11 cellular contexts compared by ENCODE assay signal in the genomic region with DNA sequence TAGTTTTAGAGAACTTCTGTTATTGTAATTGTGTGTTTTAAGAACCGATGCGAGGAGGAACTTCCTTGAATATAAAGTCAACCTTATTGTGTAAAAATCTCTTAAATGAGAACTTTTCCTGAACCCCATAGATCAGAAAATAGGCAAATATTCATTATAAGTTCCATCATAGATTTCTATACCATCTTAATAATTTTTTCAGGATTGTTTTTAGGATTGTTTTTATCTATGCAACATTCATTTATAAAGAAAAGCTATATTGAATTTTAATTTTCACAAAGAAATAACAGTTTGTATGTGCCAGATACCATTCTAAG. TPM values are rescaled to one million over a fixed set of nuclear protein-coding genes. Genes with fewer than 3 reads are reported as not detected.
DNase-seq lines count a peak whose midpoint lies in the region; ATAC-seq and TF ChIP-seq lines count a peak whose summit lies in the region.
"Had no signal": no experiment of that assay in that cellular context is flagged by ENCODE, and none has a peak within 500 bp of the region (broad histone marks: within the 10 kb centered on the region; RNA-seq: fewer than 3 reads in every experiment).

No MANE protein-coding gene starts in this region.

- POLR2A ChIA-PET in SK-N-SH (lab: Yijun Ruan, JAX) (no interaction called here), HEK293T (lab: Yijun Ruan, JAX) (interaction anchor here (0.8 to 1.8 kb wide), 3 partner anchors 48 to 302 kb away, joined by 3 to 6 read pairs (median 5); a partner anchor contains a TSS)

- peaks cover 9 to 24% of the 10 kb centered on the region in 2 experiments for H3K4me1 ChIP-seq in SK-N-SH (ENCODE audit: control insufficient read depth in 1 of 2, insufficient read depth in 2 of 2, low read depth in 1 of 2, low read length in 1 of 2)

- no peak for TF ChIP-seq CTCF in SK-N-SH (IDR thresholded peaks at IDR 0.05)

- no peak for TF ChIP-seq EP300 in SK-N-SH (IDR thresholded peaks at IDR 0.05; ENCODE audit: borderline replicate concordance in 1 of 2, low read depth in 1 of 2, low read length in 1 of 2)

- peaks cover 12% of the 10 kb centered on the region for H3F3A ChIP-seq in SK-N-SH (replicated peaks; ENCODE audit: insufficient read depth)

- H3K4me2 ChIP-seq in SK-N-SH = 0 out of 2 replicates have a peak overlapping the region, but pooled peaks have one; percentile 72

- DNase-seq in SK-N-SH = no peak
- DNase-seq in activated naive CD8-positive, alpha-beta T cell treated with anti-CD3 and anti-CD28 coated beads, Interleukin-2, amount 50 U/mL, for 24 hours = no peak
- no peak for DNase-seq in natural killer cell treated with Interleukin-12 subunit alpha and Interleukin-12 subunit beta and Interleukin-15 and Interleukin-18, amount 100 ng/mL, for 72 hours (ENCODE audit: low spot score)
- no peak for DNase-seq in inferior parietal cortex (ENCODE audit: extremely low spot score)
- DNase-seq in HEK293T (ENCODE audit: extremely low spot score) = no peak
- DNase-seq: 8988T, T1000 had no signal

- H3K4me1 Mint-ChIP-seq in IgD-negative memory B cell = peaks cover 18 to 30% (median 24%) of the 10 kb centered on the region in 3 donors
- peaks cover 65% of the 10 kb centered on the region for H3K4me1 Mint-ChIP-seq in activated naive CD8-positive, alpha-beta T cell treated with anti-CD3 and anti-CD28 coated beads, Interleukin-2, amount 50 U/mL, for 24 hours
- H3K4me1 Mint-ChIP-seq in natural killer cell treated with Interleukin-12 subunit alpha and Interleukin-12 subunit beta and Interleukin-15 and Interleukin-18, amount 100 ng/mL, for 72 hours (ENCODE audit: low read depth in 2 of 2) = peaks cover 28 to 42% of the 10 kb centered on the region in 2 donors

- CTCF ChIA-PET in SK-N-SH (lab: Yijun Ruan, JAX) (interaction anchor here (0.6 to 4.0 kb wide), 18 partner anchors 10 to 576 kb away, joined by 3 to 34 read pairs (median 4); a partner anchor contains a TSS), HEK293T (lab: Yijun Ruan, JAX) (interaction anchor here (0.6 to 1.5 kb wide), 7 partner anchors 11 to 551 kb away, joined by 3 to 5 read pairs (median 3); no protein-coding TSS in a partner anchor)

- H3K9me2 ChIP-seq in SK-N-SH = no peaks in the 10 kb centered on the region

- H3K36me3 Mint-ChIP-seq in IgD-negative memory B cell = no peaks in the 10 kb centered on the region
- H3K36me3 Mint-ChIP-seq in activated naive CD8-positive, alpha-beta T cell treated with anti-CD3 and anti-CD28 coated beads, Interleukin-2, amount 50 U/mL, for 24 hours (ENCODE audit: low read depth) = peaks cover 27% of the 10 kb centered on the region
- H3K36me3 Mint-ChIP-seq in natural killer cell treated with Interleukin-12 subunit alpha and Interleukin-12 subunit beta and Interleukin-15 and Interleukin-18, amount 100 ng/mL, for 72 hours = peaks cover 24% of the 10 kb centered on the region

- no peaks in the 10 kb centered on the region for H3K27me3 Mint-ChIP-seq in IgD-negative memory B cell
- H3K27me3 Mint-ChIP-seq in activated naive CD8-positive, alpha-beta T cell treated with anti-CD3 and anti-CD28 coated beads, Interleukin-2, amount 50 U/mL, for 24 hours = no peaks in the 10 kb centered on the region
- no peaks in the 10 kb centered on the region for H3K27me3 Mint-ChIP-seq in natural killer cell treated with Interleukin-12 subunit alpha and Interleukin-12 subunit beta and Interleukin-15 and Interleukin-18, amount 100 ng/mL, for 72 hours

- H3K9ac ChIP-seq in SK-N-SH = no peak overlapping the region; the same call in 1 of the 2 replicates

- peak overlapping the region in 1 of 2 experiments; percentile 16; a peak in 1 of 4 replicates for H3K4me3 ChIP-seq in SK-N-SH (ENCODE audit: low read depth in 2 of 2, low read length in 1 of 2)
- H3K4me3 ChIP-seq: coronary artery had no signal

- H2AFZ ChIP-seq in SK-N-SH (ENCODE audit: low read depth) = peak overlapping the region; percentile 79

- ATAC-seq in SK-N-SH treated with all-trans-retinoic acid at 6 μM for 48 hours (no peak), HG02798 (IDR thresholded peaks at IDR 0.05; ENCODE audit: poor library complexity, unreplicated experiment) (no peak)
- no peak for ATAC-seq in activated naive CD8-positive, alpha-beta T cell treated with anti-CD3 and anti-CD28 coated beads, Interleukin-2, amount 50 U/mL, for 24 hours
- ATAC-seq in natural killer cell treated with Interleukin-12 subunit alpha and Interleukin-12 subunit beta and Interleukin-15 and Interleukin-18, amount 100 ng/mL, for 72 hours = no peak

- H3K79me2 ChIP-seq in SK-N-SH (ENCODE audit: insufficient read depth) = peaks cover 34% of the 10 kb centered on the region

- peaks cover 18 to 20% of the 10 kb centered on the region in 2 experiments for H3K36me3 ChIP-seq in SK-N-SH (replicated peaks in 1 of 2; ENCODE audit: control insufficient read depth in 1 of 2, insufficient read depth in 2 of 2, low read length in 1 of 2)

- no peaks in the 10 kb centered on the region for H3K9me3 ChIP-seq in SK-N-SH

- H3K27ac Mint-ChIP-seq in IgD-negative memory B cell = peak overlapping the region in 2 of 3 donors; percentile 9 to 11
- peak overlapping the region; percentile 96 for H3K27ac Mint-ChIP-seq in activated naive CD8-positive, alpha-beta T cell treated with anti-CD3 and anti-CD28 coated beads, Interleukin-2, amount 50 U/mL, for 24 hours
- H3K27ac Mint-ChIP-seq in natural killer cell treated with Interleukin-12 subunit alpha and Interleukin-12 subunit beta and Interleukin-15 and Interleukin-18, amount 100 ng/mL, for 72 hours = peak overlapping the region; percentile 85 to 95

- peak overlapping the region in 3 of 4 donors; percentile 6 to 68 (median 26) for H3K4me3 Mint-ChIP-seq in IgD-negative memory B cell
- H3K4me3 Mint-ChIP-seq in activated naive CD8-positive, alpha-beta T cell treated with anti-CD3 and anti-CD28 coated beads, Interleukin-2, amount 50 U/mL, for 24 hours = peak overlapping the region; percentile 89
- peak overlapping the region; percentile 49 for H3K4me3 Mint-ChIP-seq in natural killer cell treated with Interleukin-12 subunit alpha and Interleukin-12 subunit beta and Interleukin-15 and Interleukin-18, amount 100 ng/mL, for 72 hours

- WGBS in SK-N-SH (ENCODE audit: low lambda C conversion rate) = 14% methylated on average over 2 of the region's 2 CpGs

- peak overlapping the region; percentile 3 to 93; a peak in 2 of 4 replicates for H3K27ac ChIP-seq in SK-N-SH (ENCODE audit: low read depth in 2 of 2, low read length in 1 of 2)
- H3K27ac ChIP-seq: coronary artery had no signal

- H4K20me1 ChIP-seq in SK-N-SH (ENCODE audit: insufficient read depth) = peaks cover 24% of the 10 kb centered on the region

- TF ChIP-seq RAD21 in SK-N-SH (IDR thresholded peaks at IDR 0.05; ENCODE audit: low read length) = no peak

- peaks cover 0 to 3% (median 1%) of the 10 kb centered on the region in 3 donors for H3K9me3 Mint-ChIP-seq in IgD-negative memory B cell
- no peaks in the 10 kb centered on the region for H3K9me3 Mint-ChIP-seq in activated naive CD8-positive, alpha-beta T cell treated with anti-CD3 and anti-CD28 coated beads, Interleukin-2, amount 50 U/mL, for 24 hours
- no peaks in the 10 kb centered on the region for H3K9me3 Mint-ChIP-seq in natural killer cell treated with Interleukin-12 subunit alpha and Interleukin-12 subunit beta and Interleukin-15 and Interleukin-18, amount 100 ng/mL, for 72 hours

- no peaks in the 10 kb centered on the region for H3K27me3 ChIP-seq in SK-N-SH (ENCODE audit: insufficient read depth)

TF ChIP-seq in SK-N-SH, 30 proteins besides CTCF, POLR2A, EP300 and RAD21 (continues in another document):
- no peak for TF ChIP-seq MXI1 (IDR thresholded peaks at IDR 0.05; ENCODE audit: low read depth, low read length)
- TF ChIP-seq GABPA (IDR thresholded peaks at IDR 0.05; ENCODE audit: low read depth) = no peak
- TF ChIP-seq, protein P1, sequence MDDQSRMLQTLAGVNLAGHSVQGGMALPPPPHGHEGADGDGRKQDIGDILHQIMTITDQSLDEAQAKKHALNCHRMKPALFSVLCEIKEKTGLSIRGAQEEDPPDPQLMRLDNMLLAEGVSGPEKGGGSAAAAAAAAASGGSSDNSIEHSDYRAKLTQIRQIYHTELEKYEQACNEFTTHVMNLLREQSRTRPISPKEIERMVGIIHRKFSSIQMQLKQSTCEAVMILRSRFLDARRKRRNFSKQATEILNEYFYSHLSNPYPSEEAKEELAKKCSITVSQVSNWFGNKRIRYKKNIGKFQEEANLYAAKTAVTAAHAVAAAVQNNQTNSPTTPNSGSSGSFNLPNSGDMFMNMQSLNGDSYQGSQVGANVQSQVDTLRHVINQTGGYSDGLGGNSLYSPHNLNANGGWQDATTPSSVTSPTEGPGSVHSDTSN (IDR thresholded peaks at IDR 0.05) = no peak

TF ChIP-seq in SK-N-SH treated with all-trans-retinoic acid at 6 μM for 48 hours, 23 proteins besides CTCF, POLR2A, EP300 and RAD21 (continues in another document):
- TF ChIP-seq ESRRG (CRISPR knock-in tag; IDR thresholded peaks at IDR 0.05) (no peak), ZNF70 (CRISPR knock-in tag; IDR thresholded peaks at IDR 0.05) (no peak), TOX (CRISPR knock-in tag; IDR thresholded peaks at IDR 0.05; ENCODE audit: borderline replicate concordance) (no peak)

TF ChIP-seq in HEK293T, 16 proteins besides CTCF, POLR2A, EP300 and RAD21:
- TF ChIP-seq ELF4 (IDR thresholded peaks at IDR 0.05) = no peak
- no peak for TF ChIP-seq BHLHE40 (IDR thresholded peaks at IDR 0.05; ENCODE audit: borderline replicate concordance)
- TF ChIP-seq SP1 (IDR thresholded peaks at IDR 0.05) = no peak
- no peak for TF ChIP-seq SUZ12 (IDR thresholded peaks at IDR 0.05)
- no peak for TF ChIP-seq L3MBTL2 (conservative IDR thresholded peaks at IDR 0.05)
- no peak for TF ChIP-seq ZNF384 (IDR thresholded peaks at IDR 0.05)
- no peak for TF ChIP-seq CTBP1 (IDR thresholded peaks at IDR 0.05; ENCODE audit: borderline replicate concordance)
- no peak for TF ChIP-seq FOXA1 (IDR thresholded peaks at IDR 0.05)
- TF ChIP-seq NFRKB (IDR thresholded peaks at IDR 0.05) = no peak

RNA-seq across cellular contexts. Expression of a gene that starts 1.7 kb away (rescaled TPM):
- polyA plus RNA-seq in SK-N-SH (2012; rRNA removed) = 13.3 and 14.2 TPM in 2 replicates
- 15.5 and 22.5 TPM in 2 replicates for polyA plus RNA-seq in SK-N-SH (2012; cell fraction: cytosol; rRNA removed)
- polyA plus RNA-seq in SK-N-SH (2012; cell fraction: nucleus; rRNA removed) = 8.8 and 15.4 TPM in 2 replicates
- 20.4 TPM for polyA plus RNA-seq in IgD-negative memory B cell
- total RNA-seq in natural killer cell treated with Interleukin-12 subunit alpha and Interleukin-12 subunit beta and Interleukin-15 and Interleukin-18, amount 100 ng/mL, for 72 hours = 10 to 100 TPM; 39.7 to 41.8 TPM

Comparison
In these comparisons a context has a peak if more than half of its experiments do, and no peak if none do; other contexts are left out.
1. H3K27ac Mint-ChIP-seq: peak in every context shown above with its lines; median percentile 96 in activated naive CD8-positive, alpha-beta T cell treated with anti-CD3 and anti-CD28 coated beads, Interleukin-2, amount 50 U/mL, for 24 hours; 90 in natural killer cell treated with Interleukin-12 subunit alpha and Interleukin-12 subunit beta and Interleukin-15 and Interleukin-18, amount 100 ng/mL, for 72 hours; 10 in IgD-negative memory B cell.
2. H3K4me3 Mint-ChIP-seq: peak in every context shown above with its lines; median percentile 89 in activated naive CD8-positive, alpha-beta T cell treated with anti-CD3 and anti-CD28 coated beads, Interleukin-2, amount 50 U/mL, for 24 hours; 49 in natural killer cell treated with Interleukin-12 subunit alpha and Interleukin-12 subunit beta and Interleukin-15 and Interleukin-18, amount 100 ng/mL, for 72 hours; 26 in IgD-negative memory B cell.